16 cellular contexts compared by ENCODE assay signal in genomic region chr9:121738969-121739368, GRCh38.
A peak's percentile ranks its signal among the peaks of the same experiment; 100 is the strongest.
DNase-seq lines count a peak whose midpoint lies in the region; ATAC-seq, FAIRE-seq and TF ChIP-seq lines count a peak whose summit lies in the region.
"Had no signal": no experiment of that assay in that cellular context is flagged by ENCODE, and none has a peak within 500 bp of the region (broad histone marks: within the 10 kb centered on the region; RNA-seq: fewer than 3 reads in every experiment).

No MANE protein-coding gene starts in this region.

- H3K27ac ChIP-seq in gastroesophageal sphincter (peak overlapping the region; percentile 9 to 92 (median 89)), small intestine (ENCODE audit: low read depth in 1 of 2, low read length in 1 of 2) (peak overlapping the region in 1 of 2 donors; percentile 37)
- H3K27ac ChIP-seq: HL-60 had no signal

- H3K36me3 Mint-ChIP-seq in WTC11, result no peaks in the 10 kb centered on the region
- H3K36me3 Mint-ChIP-seq: activated CD4-positive, alpha-beta memory T cell treated with anti-CD3 and anti-CD28 coated beads for 36 hours; CD8-positive, alpha-beta T cell; stimulated activated naive B cell treated with anti-CD40 and anti-IgM and Interleukin-4, amounts not matched to agents 10 μg/mL and 1 μg/mL and 100 μg/mL, for 72 hours had no signal

- ATAC-seq in WTC11 (no peak), gastroesophageal sphincter (peak; percentile 4), GM21360 (IDR thresholded peaks at IDR 0.05; ENCODE audit: unreplicated experiment) (no peak), GM18868 (IDR thresholded peaks at IDR 0.05; ENCODE audit: unreplicated experiment) (no peak)
- ATAC-seq: CD8-positive, alpha-beta T cell; pancreas; stimulated activated naive B cell treated with anti-CD40 and anti-IgM and Interleukin-4, amounts not matched to agents 10 μg/mL and 1 μg/mL and 100 μg/mL, for 72 hours had no signal

- H3K27me3 ChIP-seq in gastroesophageal sphincter (no peaks in the 10 kb centered on the region), small intestine (ENCODE audit: control insufficient read depth in 2 of 2, insufficient read depth in 2 of 2, low read length in 2 of 2) (no peaks in the 10 kb centered on the region)
- H3K27me3 ChIP-seq: pancreas had no signal

- 62% methylated on average over 1 of the region's 1 CpG; no CpG with 5 or more reads in 1 of the 2 donors for WGBS in gastroesophageal sphincter (ENCODE audit: low coverage in 1 of 2), 2 donors
- WGBS in small intestine, 3 donors, result 10 to 53% (median 22%) methylated on average over 1 of the region's 1 CpG

- H3K4me1 Mint-ChIP-seq in WTC11, result peaks cover 73% of the 10 kb centered on the region

- no peak for TF ChIP-seq POLR2A in gastroesophageal sphincter (IDR thresholded peaks at IDR 0.05)

- H3K27ac Mint-ChIP-seq in WTC11, result peak overlapping the region; percentile 30; the same call in 1 of the 2 replicates
- H3K27ac Mint-ChIP-seq: activated CD4-positive, alpha-beta memory T cell treated with anti-CD3 and anti-CD28 coated beads for 36 hours; activated naive CD4-positive, alpha-beta T cell treated with anti-CD3 and anti-CD28 coated beads for 36 hours; CD8-positive, alpha-beta T cell; stimulated activated naive B cell treated with anti-CD40 and anti-IgM and Interleukin-4, amounts not matched to agents 10 μg/mL and 1 μg/mL and 100 μg/mL, for 72 hours had no signal

- no peaks in the 10 kb centered on the region for H3K9me3 ChIP-seq in gastroesophageal sphincter
- H3K9me3 ChIP-seq in small intestine (ENCODE audit: control insufficient read depth, low read depth), result no peaks in the 10 kb centered on the region
- H3K9me3 ChIP-seq: pancreas had no signal

- H3K9me3 Mint-ChIP-seq in WTC11, result no peaks in the 10 kb centered on the region
- H3K9me3 Mint-ChIP-seq: activated CD4-positive, alpha-beta memory T cell treated with anti-CD3 and anti-CD28 coated beads for 36 hours; activated naive CD4-positive, alpha-beta T cell treated with anti-CD3 and anti-CD28 coated beads for 36 hours; CD8-positive, alpha-beta T cell; stimulated activated naive B cell treated with anti-CD40 and anti-IgM and Interleukin-4, amounts not matched to agents 10 μg/mL and 1 μg/mL and 100 μg/mL, for 72 hours had no signal

- CTCF ChIA-PET in WTC11 (lab: Charles Lee), result interaction anchor here (7.4 kb wide), 1 partner anchor 8 kb away, joined by 78 read pairs; no protein-coding TSS in a partner anchor

- no peak for TF ChIP-seq EP300 in gastroesophageal sphincter (IDR thresholded peaks at IDR 0.05)

- H3K27me3 Mint-ChIP-seq in WTC11 (ENCODE audit: low read depth), result peaks cover 3% of the 10 kb centered on the region; the same call in 1 of the 2 replicates

- H3K4me3 ChIP-seq in gastroesophageal sphincter (no peak overlapping the region), small intestine (ENCODE audit: low read depth in 1 of 2, low read length in 2 of 2) (peak overlapping the region in 1 of 2 donors; percentile 64)

- no peak for FAIRE-seq in small intestine (lab: Jason Lieb, UNC)
- FAIRE-seq: pancreas had no signal

- no peak for TF ChIP-seq CTCF in WTC11 (IDR thresholded peaks at IDR 0.05)
- TF ChIP-seq CTCF in gastroesophageal sphincter (IDR thresholded peaks at IDR 0.05), result no peak

- H3K4me1 ChIP-seq in gastroesophageal sphincter (peaks cover 0 to 99% (median 78%) of the 10 kb centered on the region in 3 donors), small intestine (ENCODE audit: control insufficient read depth in 2 of 2, insufficient read depth in 1 of 2, low read depth in 1 of 2, low read length in 1 of 2) (peaks cover 2 to 17% of the 10 kb centered on the region in 2 donors)

- H3K4me3 Mint-ChIP-seq in WTC11, result no peak overlapping the region; the same call in 1 of the 2 replicates
- H3K4me3 Mint-ChIP-seq: activated CD4-positive, alpha-beta memory T cell treated with anti-CD3 and anti-CD28 coated beads for 36 hours; activated naive CD4-positive, alpha-beta T cell treated with anti-CD3 and anti-CD28 coated beads for 36 hours; CD8-positive, alpha-beta T cell; stimulated activated naive B cell treated with anti-CD40 and anti-IgM and Interleukin-4, amounts not matched to agents 10 μg/mL and 1 μg/mL and 100 μg/mL, for 72 hours had no signal

- DNase-seq in EH (ENCODE audit: low read depth), result peak; percentile 66
- DNase-seq in WTC11 (ENCODE audit: low spot score), result no peak
- peak; percentile 45 for DNase-seq in small intestine
- DNase-seq in epidermal melanocyte (ENCODE audit: insufficient read length, low spot score), result no peak
- DNase-seq in activated CD4-positive, alpha-beta T cell treated with anti-CD3 and anti-CD28 coated beads, Interleukin-2, amount 50 U/mL, for 1 hour, result no peak
- DNase-seq: activated CD4-positive, alpha-beta memory T cell treated with anti-CD3 and anti-CD28 coated beads for 36 hours; activated naive CD4-positive, alpha-beta T cell treated with anti-CD3 and anti-CD28 coated beads for 36 hours; NCI-H2171 treated with DMSO at 0.1 percent for 48 hours; stimulated activated CD4-positive, alpha-beta T cell treated with anti-CD3 and anti-CD28 coated beads, Interleukin-2, amount 100 ng/mL, for 48 hours; stimulated activated naive B cell treated with anti-CD40 and anti-IgM and Interleukin-4, amounts not matched to agents 10 μg/mL and 1 μg/mL and 100 μg/mL, for 72 hours had no signal

- POLR2A ChIA-PET in WTC11 (lab: Charles Lee), result no interaction called here

- H3K36me3 ChIP-seq in gastroesophageal sphincter (no peaks in the 10 kb centered on the region), small intestine (ENCODE audit: control insufficient read depth in 2 of 2, insufficient read depth in 2 of 2, low read length in 2 of 2) (no peaks in the 10 kb centered on the region)
- H3K36me3 ChIP-seq: pancreas had no signal

TF ChIP-seq in WTC11, 78 proteins besides CTCF, POLR2A, EP300 and RAD21:
- TF ChIP-seq JUN (CRISPR knock-in tag; IDR thresholded peaks at IDR 0.05) (no peak), SMAD4 (CRISPR knock-in tag; IDR thresholded peaks at IDR 0.05) (no peak), OVOL2 (CRISPR knock-in tag; IDR thresholded peaks at IDR 0.05; ENCODE audit: borderline replicate concordance) (no peak), IRF2 (CRISPR knock-in tag; IDR thresholded peaks at IDR 0.05; ENCODE audit: borderline replicate concordance, low read depth) (no peak), ZNF219 (CRISPR knock-in tag; IDR thresholded peaks at IDR 0.05; ENCODE audit: borderline replicate concordance) (no peak), MLX (CRISPR knock-in tag; IDR thresholded peaks at IDR 0.05) (no peak), ETV6 (CRISPR knock-in tag; IDR thresholded peaks at IDR 0.05) (no peak), ZBTB21 (CRISPR knock-in tag; IDR thresholded peaks at IDR 0.05; ENCODE audit: borderline replicate concordance) (no peak), SP1 (CRISPR knock-in tag; conservative IDR thresholded peaks at IDR 0.05) (no peak)

Comparison
In these comparisons a context has a peak if more than half of its experiments do, and no peak if none do; other contexts are left out.
1. DNase-seq: peak in EH (single experiment) and small intestine (single experiment); none in WTC11 (single experiment), epidermal melanocyte (single experiment) and activated CD4-positive, alpha-beta T cell treated with anti-CD3 and anti-CD28 coated beads, Interleukin-2, amount 50 U/mL, for 1 hour (single experiment).